ENCODE assay signal across 6 cellular contexts in genomic region chrX:140165849-140166248, GRCh38.
"Had no signal": no experiment of that assay in that cellular context is flagged by ENCODE, and none has a peak within 500 bp of the region (broad histone marks: within the 10 kb centered on the region; RNA-seq: fewer than 3 reads in every experiment).

No MANE protein-coding gene starts in this region.

- H3K4me3 ChIP-seq: K562 had no signal

- DNase-seq: IMR-90, KBM-7, KG1 had no signal

- ATAC-seq: HepG2, K562 had no signal

- H3K27ac ChIP-seq: HL-60 had no signal
